ENCODE assay signal across 1 cellular context in the genomic region with DNA sequence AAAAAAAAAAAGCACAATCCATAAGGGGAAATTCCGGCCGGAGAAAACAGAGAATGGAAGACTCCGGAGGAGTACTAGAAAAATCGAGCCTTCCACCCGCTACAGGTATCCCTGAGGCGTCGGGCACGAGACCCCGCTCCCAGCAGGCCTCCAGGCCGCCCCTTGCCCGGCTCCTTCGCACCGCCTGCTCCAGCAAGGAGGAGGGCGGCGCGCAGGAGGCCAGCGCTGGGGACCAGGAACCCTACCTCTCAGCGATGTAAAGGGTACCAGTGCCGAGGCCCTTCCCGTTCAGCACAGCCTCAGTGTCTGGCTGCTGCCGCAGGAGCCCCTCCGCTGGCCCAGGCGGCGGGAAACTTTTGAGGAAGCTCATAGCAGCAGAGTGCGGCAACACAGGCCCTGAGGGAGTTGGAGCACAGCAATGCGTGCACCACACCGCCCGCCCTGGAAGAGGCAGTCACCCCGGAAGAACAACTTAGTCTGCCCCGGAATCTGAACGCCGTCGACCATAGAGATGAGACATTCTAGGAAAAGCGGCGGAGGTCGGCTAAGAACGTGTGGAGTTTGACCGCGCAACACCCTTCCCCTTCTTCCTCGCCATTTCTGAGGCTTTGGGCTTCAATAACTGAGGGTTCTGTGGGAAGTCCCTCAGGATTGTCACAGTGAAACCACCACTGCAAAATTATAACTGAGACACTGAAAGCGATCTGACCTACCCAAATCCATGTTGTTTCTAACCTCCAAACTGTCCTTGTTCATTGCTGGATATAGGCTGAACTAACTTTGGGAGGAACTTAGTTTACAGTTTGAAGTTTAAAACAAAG.
TF ChIP-seq lines count a peak whose summit lies in the region.

Gene CLNS1A (minus strand): TSS at position 450 of the 821 bp plus-strand sequence. CDS start 80 bp downstream, at position 370.

TF ChIP-seq in HepG2, 621 proteins besides CTCF, POLR2A, EP300 and RAD21 (continued from another document and continues in another):
- TF ChIP-seq KLF15 (CRISPR knock-in tag; IDR thresholded peaks at IDR 0.05; ENCODE audit: borderline replicate concordance) (no peak; the same call in 1 of the 2 replicates), RARG (CRISPR knock-in tag; IDR thresholded peaks at IDR 0.05; ENCODE audit: low read depth) (no peak), ZNF441 (CRISPR knock-in tag; IDR thresholded peaks at IDR 0.05; ENCODE audit: borderline replicate concordance) (peak; percentile 84), ZBTB2 (CRISPR knock-in tag; IDR thresholded peaks at IDR 0.05; ENCODE audit: low read depth) (no peak), PLRG1 (conservative IDR thresholded peaks at IDR 0.05) (no peak), TMF1 (CRISPR knock-in tag; IDR thresholded peaks at IDR 0.05; ENCODE audit: low read depth) (no peak), SRF (IDR thresholded peaks at IDR 0.05; ENCODE audit: low read depth, low read length) (no peak), ERF (CRISPR knock-in tag; IDR thresholded peaks at IDR 0.05) (peak; percentile 93), JUN (CRISPR knock-in tag; IDR thresholded peaks at IDR 0.05) (peak; percentile 52; the same call in 1 of the 2 replicates), ZFX (CRISPR knock-in tag; IDR thresholded peaks at IDR 0.05; ENCODE audit: low read depth) (peak; percentile 96), KDM4B (CRISPR knock-in tag; IDR thresholded peaks at IDR 0.05) (peak; percentile 73; the same call in 1 of the 2 replicates), NFYB (CRISPR knock-in tag; IDR thresholded peaks at IDR 0.05) (peak; percentile 42; the same call in 1 of the 2 replicates), FOXJ3 (CRISPR knock-in tag; IDR thresholded peaks at IDR 0.05; ENCODE audit: borderline replicate concordance) (no peak), SALL1 (CRISPR knock-in tag; IDR thresholded peaks at IDR 0.05) (peak; percentile 71), TEAD3 (CRISPR knock-in tag; optimal IDR thresholded peaks at IDR 0.05; ENCODE audit: borderline replicate concordance) (peak; percentile 77), FOXP4 (CRISPR knock-in tag; IDR thresholded peaks at IDR 0.05) (peak; percentile 69), NFKB2 (CRISPR knock-in tag; IDR thresholded peaks at IDR 0.05; ENCODE audit: borderline replicate concordance) (peak; percentile 93), NR2F2 (IDR thresholded peaks at IDR 0.05; ENCODE audit: borderline replicate concordance, low read depth) (peak; percentile 27; the same call in 1 of the 2 replicates), ZNF816 (CRISPR knock-in tag; IDR thresholded peaks at IDR 0.05; ENCODE audit: borderline replicate concordance) (peak; percentile 51; the same call in 1 of the 2 replicates), PCBP2 (optimal IDR thresholded peaks at IDR 0.05; ENCODE audit: low read depth, low read length, poor library complexity, severe bottlenecking) (no peak), AGO1 (IDR thresholded peaks at IDR 0.05; ENCODE audit: low read depth, low read length, poor library complexity, severe bottlenecking) (no peak), ZBTB8A (CRISPR knock-in tag; IDR thresholded peaks at IDR 0.05; ENCODE audit: borderline replicate concordance, low read depth) (no peak), ZNF225 (CRISPR knock-in tag; IDR thresholded peaks at IDR 0.05) (peak; percentile 75; the same call in 1 of the 2 replicates), ZNF546 (CRISPR knock-in tag; conservative IDR thresholded peaks at IDR 0.05) (no peak), ZNF460 (CRISPR knock-in tag; IDR thresholded peaks at IDR 0.05; ENCODE audit: borderline replicate concordance) (no peak), HNRNPK (IDR thresholded peaks at IDR 0.05; ENCODE audit: low read depth, low read length, poor library complexity, severe bottlenecking) (no peak), FOXA3 (CRISPR knock-in tag; IDR thresholded peaks at IDR 0.05) (peak; percentile 76), SIX4 (CRISPR knock-in tag; IDR thresholded peaks at IDR 0.05) (no peak), HNRNPH1 (optimal IDR thresholded peaks at IDR 0.05; ENCODE audit: low read depth, low read length) (no peak), ZC3H4 (CRISPR knock-in tag; IDR thresholded peaks at IDR 0.05; ENCODE audit: borderline replicate concordance) (no peak), ZNF616 (CRISPR knock-in tag; IDR thresholded peaks at IDR 0.05; ENCODE audit: low read depth) (0 out of 2 replicates have a peak, but pooled peaks have one; percentile 31), ZNF710 (CRISPR knock-in tag; IDR thresholded peaks at IDR 0.05; ENCODE audit: borderline replicate concordance) (peak; percentile 28; the same call in 1 of the 2 replicates), ARNTL (CRISPR knock-in tag; IDR thresholded peaks at IDR 0.05) (peak; percentile 76), ZNF253 (CRISPR knock-in tag; IDR thresholded peaks at IDR 0.05; ENCODE audit: borderline replicate concordance) (0 out of 2 replicates have a peak, but pooled peaks have one; percentile 76), DNMT1 (CRISPR knock-in tag; IDR thresholded peaks at IDR 0.05) (no peak), ZBTB20 (CRISPR knock-in tag; IDR thresholded peaks at IDR 0.05; ENCODE audit: borderline replicate concordance, low read depth) (peak; percentile 45), CENPX (CRISPR knock-in tag; IDR thresholded peaks at IDR 0.05) (no peak), ZNF33B (CRISPR knock-in tag; IDR thresholded peaks at IDR 0.05) (no peak)
- TF ChIP-seq, protein P1, sequence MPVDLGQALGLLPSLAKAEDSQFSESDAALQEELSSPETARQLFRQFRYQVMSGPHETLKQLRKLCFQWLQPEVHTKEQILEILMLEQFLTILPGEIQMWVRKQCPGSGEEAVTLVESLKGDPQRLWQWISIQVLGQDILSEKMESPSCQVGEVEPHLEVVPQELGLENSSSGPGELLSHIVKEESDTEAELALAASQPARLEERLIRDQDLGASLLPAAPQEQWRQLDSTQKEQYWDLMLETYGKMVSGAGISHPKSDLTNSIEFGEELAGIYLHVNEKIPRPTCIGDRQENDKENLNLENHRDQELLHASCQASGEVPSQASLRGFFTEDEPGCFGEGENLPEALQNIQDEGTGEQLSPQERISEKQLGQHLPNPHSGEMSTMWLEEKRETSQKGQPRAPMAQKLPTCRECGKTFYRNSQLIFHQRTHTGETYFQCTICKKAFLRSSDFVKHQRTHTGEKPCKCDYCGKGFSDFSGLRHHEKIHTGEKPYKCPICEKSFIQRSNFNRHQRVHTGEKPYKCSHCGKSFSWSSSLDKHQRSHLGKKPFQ (CRISPR knock-in tag; IDR thresholded peaks at IDR 0.05; ENCODE audit: insufficient replicate concordance), result no peak
- TF ChIP-seq, protein P2, sequence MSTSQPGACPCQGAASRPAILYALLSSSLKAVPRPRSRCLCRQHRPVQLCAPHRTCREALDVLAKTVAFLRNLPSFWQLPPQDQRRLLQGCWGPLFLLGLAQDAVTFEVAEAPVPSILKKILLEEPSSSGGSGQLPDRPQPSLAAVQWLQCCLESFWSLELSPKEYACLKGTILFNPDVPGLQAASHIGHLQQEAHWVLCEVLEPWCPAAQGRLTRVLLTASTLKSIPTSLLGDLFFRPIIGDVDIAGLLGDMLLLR (CRISPR knock-in tag; IDR thresholded peaks at IDR 0.05), result 0 out of 2 replicates have a peak, but pooled peaks have one; percentile 57
- TF ChIP-seq, protein P3, sequence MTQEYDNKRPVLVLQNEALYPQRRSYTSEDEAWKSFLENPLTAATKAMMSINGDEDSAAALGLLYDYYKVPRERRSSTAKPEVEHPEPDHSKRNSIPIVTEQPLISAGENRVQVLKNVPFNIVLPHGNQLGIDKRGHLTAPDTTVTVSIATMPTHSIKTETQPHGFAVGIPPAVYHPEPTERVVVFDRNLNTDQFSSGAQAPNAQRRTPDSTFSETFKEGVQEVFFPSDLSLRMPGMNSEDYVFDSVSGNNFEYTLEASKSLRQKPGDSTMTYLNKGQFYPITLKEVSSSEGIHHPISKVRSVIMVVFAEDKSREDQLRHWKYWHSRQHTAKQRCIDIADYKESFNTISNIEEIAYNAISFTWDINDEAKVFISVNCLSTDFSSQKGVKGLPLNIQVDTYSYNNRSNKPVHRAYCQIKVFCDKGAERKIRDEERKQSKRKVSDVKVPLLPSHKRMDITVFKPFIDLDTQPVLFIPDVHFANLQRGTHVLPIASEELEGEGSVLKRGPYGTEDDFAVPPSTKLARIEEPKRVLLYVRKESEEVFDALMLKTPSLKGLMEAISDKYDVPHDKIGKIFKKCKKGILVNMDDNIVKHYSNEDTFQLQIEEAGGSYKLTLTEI (CRISPR knock-in tag; conservative IDR thresholded peaks at IDR 0.05), result no peak
- TF ChIP-seq, protein P4, sequence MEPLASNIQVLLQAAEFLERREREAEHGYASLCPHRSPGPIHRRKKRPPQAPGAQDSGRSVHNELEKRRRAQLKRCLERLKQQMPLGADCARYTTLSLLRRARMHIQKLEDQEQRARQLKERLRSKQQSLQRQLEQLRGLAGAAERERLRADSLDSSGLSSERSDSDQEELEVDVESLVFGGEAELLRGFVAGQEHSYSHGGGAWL (CRISPR knock-in tag; IDR thresholded peaks at IDR 0.05), result peak; percentile 93
- TF ChIP-seq, protein P5, sequence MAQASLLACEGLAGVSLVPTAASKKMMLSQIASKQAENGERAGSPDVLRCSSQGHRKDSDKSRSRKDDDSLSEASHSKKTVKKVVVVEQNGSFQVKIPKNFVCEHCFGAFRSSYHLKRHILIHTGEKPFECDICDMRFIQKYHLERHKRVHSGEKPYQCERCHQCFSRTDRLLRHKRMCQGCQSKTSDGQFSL (CRISPR knock-in tag; IDR thresholded peaks at IDR 0.05), result no peak
